Comparison of ENCODE assay signal across 2 cellular contexts in the genomic region with DNA sequence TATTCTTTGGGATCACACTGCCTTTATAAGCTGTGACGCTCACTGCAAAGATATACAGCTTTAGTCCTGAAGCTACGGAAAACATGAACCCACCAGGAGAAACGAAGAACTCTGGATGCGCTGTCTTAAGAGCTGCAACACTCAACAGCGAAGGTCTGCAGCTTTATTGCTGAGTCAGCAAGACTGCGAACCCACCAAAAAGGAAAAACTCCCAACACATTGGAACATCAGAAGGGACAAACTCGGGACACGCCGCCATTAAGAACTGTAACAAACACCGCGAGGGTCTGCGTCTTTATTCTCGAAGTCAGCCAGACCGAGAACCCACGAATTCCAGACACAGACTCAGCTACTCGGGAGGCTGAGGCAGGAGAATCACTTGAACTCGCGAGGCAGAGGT.
TF ChIP-seq lines count a peak whose summit lies in the region.

No MANE protein-coding gene starts in this region.

TF ChIP-seq in HepG2, 621 proteins besides CTCF, POLR2A, EP300 and RAD21:
- TF ChIP-seq ZNF660 (CRISPR knock-in tag; IDR thresholded peaks at IDR 0.05; ENCODE audit: borderline replicate concordance, low read depth): no peak
- TF ChIP-seq MAFG (CRISPR knock-in tag; IDR thresholded peaks at IDR 0.05): peak; percentile 77
- peak; percentile 100 for TF ChIP-seq MAFF (IDR thresholded peaks at IDR 0.05; ENCODE audit: low read depth, low read length)
- TF ChIP-seq, protein P1, sequence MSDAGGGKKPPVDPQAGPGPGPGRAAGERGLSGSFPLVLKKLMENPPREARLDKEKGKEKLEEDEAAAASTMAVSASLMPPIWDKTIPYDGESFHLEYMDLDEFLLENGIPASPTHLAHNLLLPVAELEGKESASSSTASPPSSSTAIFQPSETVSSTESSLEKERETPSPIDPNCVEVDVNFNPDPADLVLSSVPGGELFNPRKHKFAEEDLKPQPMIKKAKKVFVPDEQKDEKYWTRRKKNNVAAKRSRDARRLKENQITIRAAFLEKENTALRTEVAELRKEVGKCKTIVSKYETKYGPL (CRISPR knock-in tag; IDR thresholded peaks at IDR 0.05): no peak
- peak; percentile 99 to 100 for TF ChIP-seq MAFK (conservative IDR thresholded peaks at IDR 0.05 in 1 of 2, IDR thresholded peaks at IDR 0.05 in 1 of 2; ENCODE audit: low read length in 2 of 2)

TF ChIP-seq in endothelial cell of umbilical vein, 7 proteins besides CTCF, POLR2A, EP300 and RAD21:
- TF ChIP-seq, protein P2, sequence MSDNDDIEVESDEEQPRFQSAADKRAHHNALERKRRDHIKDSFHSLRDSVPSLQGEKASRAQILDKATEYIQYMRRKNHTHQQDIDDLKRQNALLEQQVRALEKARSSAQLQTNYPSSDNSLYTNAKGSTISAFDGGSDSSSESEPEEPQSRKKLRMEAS (IDR thresholded peaks at IDR 0.05; ENCODE audit: insufficient read depth, insufficient read length): no peak
- TF ChIP-seq FOS (IDR thresholded peaks at IDR 0.05; ENCODE audit: borderline replicate concordance, insufficient read depth, low read length): no peak
- no peak for TF ChIP-seq MYC (IDR thresholded peaks at IDR 0.05; ENCODE audit: low read depth, low read length)
- no peak for TF ChIP-seq GATA2 (IDR thresholded peaks at IDR 0.05; ENCODE audit: insufficient read depth, insufficient read length, low read depth, low read length)
- no peak for TF ChIP-seq JUN (IDR thresholded peaks at IDR 0.05; ENCODE audit: borderline replicate concordance, insufficient read depth, insufficient read length, low read depth)
- no peak for TF ChIP-seq EZH2 (IDR thresholded peaks at IDR 0.05; ENCODE audit: borderline replicate concordance, low read depth, low read length, severe bottlenecking)
- no peak for TF ChIP-seq POLR2AphosphoS5 (IDR thresholded peaks at IDR 0.05; ENCODE audit: insufficient read depth, low read depth, low read length)
